8 cellular contexts compared by ENCODE assay signal in genomic region chr2:238945433-238946150, GRCh38.
A peak's percentile ranks its signal among the peaks of the same experiment; 100 is the strongest.
DNase-seq lines count a peak whose midpoint lies in the region; ATAC-seq and TF ChIP-seq lines count a peak whose summit lies in the region.

No MANE protein-coding gene starts in this region.

- no peaks in the 10 kb centered on the region; the same call in 1 of the 2 replicates for H3K27me3 ChIP-seq in GM06990 (replicated peaks; ENCODE audit: control insufficient read depth, insufficient read depth, low read length)
- peaks cover 22% of the 10 kb centered on the region for H3K27me3 ChIP-seq in MM.1S (replicated peaks; ENCODE audit: insufficient read depth, low read length)
- no peaks in the 10 kb centered on the region for H3K27me3 ChIP-seq in lower lobe of right lung (ENCODE audit: low read depth)

- ATAC-seq in lower lobe of right lung (peak; percentile 85 to 86), GM21367 (IDR thresholded peaks at IDR 0.05; ENCODE audit: unreplicated experiment) (no peak), GM21381 (IDR thresholded peaks at IDR 0.05; ENCODE audit: unreplicated experiment) (no peak)

- H2AFZ ChIP-seq in MM.1S (ENCODE audit: low read length) = no peak overlapping the region

- H4K20me1 ChIP-seq in MM.1S (ENCODE audit: insufficient read depth, low read length) = no peaks in the 10 kb centered on the region

- H3K36me3 ChIP-seq in GM06990 (ENCODE audit: control insufficient read depth, insufficient read depth, low read length) (no peaks in the 10 kb centered on the region), MM.1S (replicated peaks; ENCODE audit: insufficient read depth, low read length) (no peaks in the 10 kb centered on the region), lower lobe of right lung (no peaks in the 10 kb centered on the region)

- no peaks in the 10 kb centered on the region for H3K9me3 ChIP-seq in MM.1S (replicated peaks; ENCODE audit: insufficient read depth, low read length)
- H3K9me3 ChIP-seq in lower lobe of right lung = no peaks in the 10 kb centered on the region

- H3K4me3 ChIP-seq in GM06990 (replicated peaks; ENCODE audit: low read depth, low read length) (no peak overlapping the region), MM.1S (ENCODE audit: low read length) (no peak overlapping the region), coronary artery (no peak overlapping the region), lower lobe of right lung (no peak overlapping the region)

- intact Hi-C loops in lower lobe of right lung (cut with DNase I) = no loop called here

- no peaks in the 10 kb centered on the region for H3K9me2 ChIP-seq in MM.1S (replicated peaks; ENCODE audit: insufficient read depth, low read length)

- no peak overlapping the region for H3K9ac ChIP-seq in MM.1S (ENCODE audit: low read length)

- peaks cover 19% of the 10 kb centered on the region for H3F3A ChIP-seq in MM.1S (ENCODE audit: insufficient read depth, low read length)

- H3K4me1 ChIP-seq in MM.1S (ENCODE audit: low read length) (peaks cover 26% of the 10 kb centered on the region), lower lobe of right lung (peaks cover 7% of the 10 kb centered on the region)

- TF ChIP-seq CTCF in GM06990 (IDR thresholded peaks at IDR 0.05; ENCODE audit: insufficient read depth, low read length, poor library complexity, severe bottlenecking) (peak; percentile 56), MM.1S (IDR thresholded peaks at IDR 0.05; ENCODE audit: low read length) (peak; percentile 43), coronary artery (IDR thresholded peaks at IDR 0.05) (peak; percentile 29), lower lobe of right lung (IDR thresholded peaks at IDR 0.05) (peak; percentile 73)

- no peak overlapping the region for H3K4me2 ChIP-seq in MM.1S (ENCODE audit: low read depth, low read length)

- H3K79me2 ChIP-seq in MM.1S (ENCODE audit: low read length) = no peaks in the 10 kb centered on the region

- H3K27ac ChIP-seq in MM.1S (ENCODE audit: low read length) (no peak overlapping the region), coronary artery (no peak overlapping the region), lower lobe of right lung (no peak overlapping the region)

- no peak for DNase-seq in GM06990 (ENCODE audit: extremely low read depth, insufficient read length)
- no peak for DNase-seq in MM.1S
- DNase-seq in coronary artery (ENCODE audit: low spot score) = peak; percentile 78
- DNase-seq in lower lobe of right lung = no peak
- no peak for DNase-seq in NCI-H128 (lab: John Stamatoyannopoulos, UW; ENCODE audit: unreplicated experiment)
- DNase-seq in stimulated activated CD4-positive, alpha-beta T cell treated with anti-CD3 and anti-CD28 coated beads, Interleukin-1b, Interleukin-23, amount 100 ng/mL, for 48 hours = no peak

Comparison
In these comparisons a context has a peak if more than half of its experiments do, and no peak if none do; other contexts are left out.
1. ATAC-seq: peak in lower lobe of right lung (2 of 2); none in GM21367 (single experiment) and GM21381 (single experiment).
2. Peak in every context shown above with its lines, with median percentiles within 50 percentile points of each other: CTCF ChIP-seq.